In the genomic region with DNA sequence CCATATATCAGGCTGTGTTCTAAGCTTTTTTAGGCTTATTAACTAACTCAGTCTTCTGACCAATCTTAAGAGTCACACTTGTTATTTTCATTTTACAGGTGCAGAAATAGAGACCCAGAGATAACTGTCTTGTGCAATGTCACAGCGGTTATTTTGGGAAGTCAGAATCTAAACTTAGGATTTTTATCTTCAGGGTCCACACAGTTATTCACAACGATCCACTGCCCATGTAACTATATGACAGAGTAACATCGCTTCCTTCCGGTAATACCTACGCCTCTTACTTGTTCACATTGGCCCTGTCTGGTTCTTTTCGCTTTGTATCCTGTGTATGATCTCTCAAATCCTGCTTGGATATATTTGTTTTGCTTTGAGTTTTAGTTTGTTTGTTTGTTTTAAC, we compare ENCODE assay signal across 21 cellular contexts.
"Had no signal": no experiment of that assay in that cellular context is flagged by ENCODE, and none has a peak within 500 bp of the region (broad histone marks: within the 10 kb centered on the region; RNA-seq: fewer than 3 reads in every experiment).

No MANE protein-coding gene starts in this region.

- H3K36me3 ChIP-seq: gastrocnemius medialis, neutrophil, pancreas, stomach had no signal

- H3K4me1 ChIP-seq: gastrocnemius medialis, pancreas, stomach had no signal

- DNase-seq: activated CD4-positive, alpha-beta T cell treated with anti-CD3 and anti-CD28 coated beads, Interleukin-2, amount 10 ng/mL, durations not matched to agents 7 days and 5 days; activated CD8-positive, alpha-beta memory T cell treated with anti-CD3 and anti-CD28 coated beads, Interleukin-2, amount 50 U/mL, for 4 hours; activated effector memory CD4-positive, alpha-beta T cell treated with Interleukin-2 at 50 U/mL for 16 hours; activated naive CD4-positive, alpha-beta T cell treated with anti-CD3 and anti-CD28 coated beads, Interleukin-2, amount 10 ng/mL, durations not matched to agents 7 days and 5 days; activated naive CD8-positive, alpha-beta T cell treated with anti-CD3 and anti-CD28 coated beads, Interleukin-2, amount 50 U/mL, for 24 hours; activated T-cell treated with anti-CD3 and anti-CD28 coated beads, Interleukin-2, amount 50 U/mL, for 48 hours; anterior cingulate cortex; cerebellar nuclear complex; cortex of kidney; gastrocnemius medialis; head of caudate nucleus; mesendoderm; natural killer cell; pancreas; stimulated activated CD4-positive, alpha-beta T cell treated with anti-CD3 and anti-CD28 coated beads, Interleukin-4, amount 100 ng/mL, for 1 hour; stomach had no signal

- H3K9me3 ChIP-seq: gastrocnemius medialis, neutrophil, pancreas, stomach had no signal

- H3K27me3 Mint-ChIP-seq: activated CD4-positive, alpha-beta T cell treated with anti-CD3 and anti-CD28 coated beads, Interleukin-2, amount 10 ng/mL, durations not matched to agents 7 days and 5 days; activated naive CD4-positive, alpha-beta T cell treated with anti-CD3 and anti-CD28 coated beads, Interleukin-2, amount 10 ng/mL, durations not matched to agents 7 days and 5 days; activated naive CD8-positive, alpha-beta T cell treated with anti-CD3 and anti-CD28 coated beads, Interleukin-2, amount 50 U/mL, for 24 hours had no signal

- H3K4me3 ChIP-seq: gastrocnemius medialis, pancreas, smooth muscle cell, stomach had no signal

- H3K4me1 Mint-ChIP-seq: activated CD4-positive, alpha-beta T cell treated with anti-CD3 and anti-CD28 coated beads, Interleukin-2, amount 10 ng/mL, durations not matched to agents 7 days and 5 days; activated naive CD4-positive, alpha-beta T cell treated with anti-CD3 and anti-CD28 coated beads, Interleukin-2, amount 10 ng/mL, durations not matched to agents 7 days and 5 days; activated naive CD8-positive, alpha-beta T cell treated with anti-CD3 and anti-CD28 coated beads, Interleukin-2, amount 50 U/mL, for 24 hours; stimulated activated effector memory CD8-positive, alpha-beta T cell treated with anti-CD3 and anti-CD28 coated beads, Interleukin-12 subunit alpha, Interleukin-12 subunit beta, amount 100 ng/mL, for 72 hours had no signal

- H3K27ac ChIP-seq: gastrocnemius medialis, neutrophil, pancreas, stomach had no signal

- H3K27me3 ChIP-seq: gastrocnemius medialis, neutrophil, pancreas, stomach had no signal

- H3K36me3 Mint-ChIP-seq: activated naive CD4-positive, alpha-beta T cell treated with anti-CD3 and anti-CD28 coated beads, Interleukin-2, amount 10 ng/mL, durations not matched to agents 7 days and 5 days; natural killer cell; stimulated activated effector memory CD8-positive, alpha-beta T cell treated with anti-CD3 and anti-CD28 coated beads, Interleukin-12 subunit alpha, Interleukin-12 subunit beta, amount 100 ng/mL, for 72 hours had no signal

- H3K27ac Mint-ChIP-seq: activated CD4-positive, alpha-beta T cell treated with anti-CD3 and anti-CD28 coated beads, Interleukin-2, amount 10 ng/mL, durations not matched to agents 7 days and 5 days; activated naive CD4-positive, alpha-beta T cell treated with anti-CD3 and anti-CD28 coated beads, Interleukin-2, amount 10 ng/mL, durations not matched to agents 7 days and 5 days; activated naive CD8-positive, alpha-beta T cell treated with anti-CD3 and anti-CD28 coated beads, Interleukin-2, amount 50 U/mL, for 24 hours; natural killer cell; stimulated activated effector memory CD8-positive, alpha-beta T cell treated with anti-CD3 and anti-CD28 coated beads, Interleukin-12 subunit alpha, Interleukin-12 subunit beta, amount 100 ng/mL, for 72 hours had no signal

- H3K4me3 Mint-ChIP-seq: activated CD4-positive, alpha-beta T cell treated with anti-CD3 and anti-CD28 coated beads, Interleukin-2, amount 10 ng/mL, durations not matched to agents 7 days and 5 days; activated naive CD4-positive, alpha-beta T cell treated with anti-CD3 and anti-CD28 coated beads, Interleukin-2, amount 10 ng/mL, durations not matched to agents 7 days and 5 days; activated naive CD8-positive, alpha-beta T cell treated with anti-CD3 and anti-CD28 coated beads, Interleukin-2, amount 50 U/mL, for 24 hours; natural killer cell; stimulated activated effector memory CD8-positive, alpha-beta T cell treated with anti-CD3 and anti-CD28 coated beads, Interleukin-12 subunit alpha, Interleukin-12 subunit beta, amount 100 ng/mL, for 72 hours had no signal

- H3K4me2 ChIP-seq: smooth muscle cell had no signal

- ATAC-seq: activated naive CD8-positive, alpha-beta T cell treated with anti-CD3 and anti-CD28 coated beads, Interleukin-2, amount 50 U/mL, for 24 hours; esophagus mucosa; gastrocnemius medialis; pancreas; sciatic nerve; stimulated activated effector memory CD8-positive, alpha-beta T cell treated with anti-CD3 and anti-CD28 coated beads, Interleukin-12 subunit alpha, Interleukin-12 subunit beta, amount 100 ng/mL, for 72 hours had no signal

- H3K9me3 Mint-ChIP-seq: activated CD4-positive, alpha-beta T cell treated with anti-CD3 and anti-CD28 coated beads, Interleukin-2, amount 10 ng/mL, durations not matched to agents 7 days and 5 days; activated naive CD8-positive, alpha-beta T cell treated with anti-CD3 and anti-CD28 coated beads, Interleukin-2, amount 50 U/mL, for 24 hours had no signal
